In the genomic region with DNA sequence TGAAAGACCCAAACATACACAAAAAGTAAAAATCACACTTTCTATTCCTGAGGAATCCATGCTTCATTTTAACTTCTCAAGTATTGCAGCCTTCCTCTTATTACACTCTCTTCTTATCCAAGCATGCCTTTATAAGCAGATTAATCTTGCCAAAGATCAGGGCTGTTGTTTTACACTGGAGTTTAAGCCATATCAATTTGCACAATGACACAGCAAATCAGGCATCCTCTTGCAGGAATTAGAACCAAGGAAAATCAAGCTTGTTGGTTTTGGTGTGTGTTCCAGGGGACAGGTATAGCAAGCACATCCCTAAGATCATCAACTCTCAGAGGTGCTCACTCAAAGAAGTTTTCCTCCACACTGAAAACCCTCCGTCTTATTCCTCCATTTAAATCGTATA, we compare ENCODE assay signal across 25 cellular contexts.
DNase-seq lines count a peak whose midpoint lies in the region; ATAC-seq, FAIRE-seq and TF ChIP-seq lines count a peak whose summit lies in the region.
"Had no signal": no experiment of that assay in that cellular context is flagged by ENCODE, and none has a peak within 500 bp of the region (broad histone marks: within the 10 kb centered on the region; RNA-seq: fewer than 3 reads in every experiment).

No MANE protein-coding gene starts in this region.

- WGBS in A549 (ENCODE audit: missing lambda C conversion rate): 91% methylated on average over 2 of the region's 2 CpGs

- no peak for TF ChIP-seq RAD21 in A549 (conservative IDR thresholded peaks at IDR 0.05 in 1 of 2, IDR thresholded peaks at IDR 0.05 in 1 of 2)

- no peaks in the 10 kb centered on the region for H3K9me3 ChIP-seq in A549
- H3K9me3 ChIP-seq: right lobe of liver, upper lobe of right lung had no signal

- H3K27ac ChIP-seq in A549: no peak overlapping the region
- H3K27ac ChIP-seq: right lobe of liver, upper lobe of right lung had no signal

- no peak overlapping the region for H3K27ac Mint-ChIP-seq in type B pancreatic cell
- H3K27ac Mint-ChIP-seq: activated CD4-positive, alpha-beta T cell treated with anti-CD3 and anti-CD28 coated beads, Interleukin-2, amount 10 ng/mL, durations not matched to agents 24 days and 14 days; activated naive CD4-positive, alpha-beta T cell treated with anti-CD3 and anti-CD28 coated beads, Interleukin-2, amount 50 U/mL, for 24 hours; CD4-positive, alpha-beta memory T cell; HFFc6; nephron progenitor cell; T-helper 2 cell treated with Interferon-gamma antibody and Interleukin-4, amounts not matched to agents 5 μg/mL and 100 μg/mL, for 36 hours had no signal

- no peak overlapping the region for H3K4me3 Mint-ChIP-seq in type B pancreatic cell
- H3K4me3 Mint-ChIP-seq: activated CD4-positive, alpha-beta T cell treated with anti-CD3 and anti-CD28 coated beads, Interleukin-2, amount 10 ng/mL, durations not matched to agents 24 days and 14 days; activated naive CD4-positive, alpha-beta T cell treated with anti-CD3 and anti-CD28 coated beads, Interleukin-2, amount 50 U/mL, for 24 hours; CD4-positive, alpha-beta memory T cell; HFFc6; nephron progenitor cell; T-helper 2 cell treated with Interferon-gamma antibody and Interleukin-4, amounts not matched to agents 5 μg/mL and 100 μg/mL, for 36 hours had no signal

- FAIRE-seq in A549 (lab: Jason Lieb, UNC): no peak

- H3K4me2 ChIP-seq in A549: no peak overlapping the region

- H3K4me1 Mint-ChIP-seq in type B pancreatic cell (ENCODE audit: unreplicated experiment): peaks cover 3% of the 10 kb centered on the region
- H3K4me1 Mint-ChIP-seq: activated CD4-positive, alpha-beta T cell treated with anti-CD3 and anti-CD28 coated beads, Interleukin-2, amount 10 ng/mL, durations not matched to agents 24 days and 14 days; activated naive CD4-positive, alpha-beta T cell treated with anti-CD3 and anti-CD28 coated beads, Interleukin-2, amount 50 U/mL, for 24 hours; CD4-positive, alpha-beta memory T cell; nephron progenitor cell had no signal

- no peaks in the 10 kb centered on the region for H3K4me1 ChIP-seq in A549
- H3K4me1 ChIP-seq: right lobe of liver, upper lobe of right lung had no signal

- H3K4me3 ChIP-seq in A549 (no peak overlapping the region), fibroblast of the aortic adventitia (ENCODE audit: low read depth, low read length) (no peak overlapping the region), retinal pigment epithelial cell (ENCODE audit: low read length) (no peak overlapping the region)
- H3K4me3 ChIP-seq: right lobe of liver, upper lobe of right lung had no signal

- no peaks in the 10 kb centered on the region for H3K36me3 Mint-ChIP-seq in type B pancreatic cell
- H3K36me3 Mint-ChIP-seq: activated naive CD4-positive, alpha-beta T cell treated with anti-CD3 and anti-CD28 coated beads, Interleukin-2, amount 50 U/mL, for 24 hours; CD4-positive, alpha-beta memory T cell had no signal

- no peaks in the 10 kb centered on the region for H3K27me3 Mint-ChIP-seq in type B pancreatic cell

- TF ChIP-seq CTCF in A549 (IDR thresholded peaks at IDR 0.05) (no peak), fibroblast of the aortic adventitia (IDR thresholded peaks at IDR 0.05; ENCODE audit: insufficient read depth, low read length) (no peak), retinal pigment epithelial cell (conservative IDR thresholded peaks at IDR 0.05; ENCODE audit: low read depth, low read length) (no peak), type B pancreatic cell (conservative IDR thresholded peaks at IDR 0.05) (no peak)

- CTCF ChIA-PET in A549 (lab: Yijun Ruan, JAX): no interaction called here

- no peak for ATAC-seq in A549
- ATAC-seq: left lobe of liver, upper lobe of right lung had no signal

- peak in 1 of 2 experiments; percentile 1 for DNase-seq in A549 (ENCODE audit: low read depth in 1 of 2, low spot score in 1 of 2)
- DNase-seq in NCI-H82 treated with DMSO at 0.1 percent for 48 hours (lab: John Stamatoyannopoulos, UW; ENCODE audit: unreplicated experiment): peak; percentile 63
- DNase-seq in fibroblast of the aortic adventitia (ENCODE audit: low read depth): peak; percentile 3
- DNase-seq in retinal pigment epithelial cell (ENCODE audit: low read depth): peak; percentile 69
- DNase-seq in type B pancreatic cell (ENCODE audit: extremely low spot score, unreplicated experiment): no peak
- DNase-seq in stimulated activated naive CD4-positive, alpha-beta T cell (lab: John Stamatoyannopoulos, UW): no peak
- DNase-seq in effector CD4-positive, alpha-beta T cell: no peak
- DNase-seq in NCI-H2227 treated with DMSO at 0.1 percent for 48 hours (lab: John Stamatoyannopoulos, UW): no peak
- DNase-seq: activated CD4-positive, alpha-beta T cell treated with anti-CD3 and anti-CD28 coated beads, Interleukin-2, amount 10 ng/mL, durations not matched to agents 24 days and 14 days; AML-193; anterior cingulate cortex; CD4-positive, alpha-beta memory T cell; dermis blood vessel endothelial cell; GDM1; HFFc6; NCI-H1092; NCI-H187 treated with DMSO at 0.1 percent for 48 hours; NCI-H345; NCI-H774; nephron progenitor cell; right lobe of liver; upper lobe of right lung had no signal

- no peak for TF ChIP-seq POLR2A in A549 (IDR thresholded peaks at IDR 0.05; ENCODE audit: low read length)

- no peak for TF ChIP-seq EP300 in A549 (IDR thresholded peaks at IDR 0.05)

- H3K9me3 Mint-ChIP-seq in type B pancreatic cell: no peaks in the 10 kb centered on the region
- H3K9me3 Mint-ChIP-seq: activated CD4-positive, alpha-beta T cell treated with anti-CD3 and anti-CD28 coated beads, Interleukin-2, amount 10 ng/mL, durations not matched to agents 24 days and 14 days; activated naive CD4-positive, alpha-beta T cell treated with anti-CD3 and anti-CD28 coated beads, Interleukin-2, amount 50 U/mL, for 24 hours; CD4-positive, alpha-beta memory T cell; T-helper 2 cell treated with Interferon-gamma antibody and Interleukin-4, amounts not matched to agents 5 μg/mL and 100 μg/mL, for 36 hours had no signal

- POLR2A ChIA-PET in A549 (lab: Yijun Ruan, JAX): no interaction called here

TF ChIP-seq in A549, 52 proteins besides CTCF, POLR2A, EP300 and RAD21:
- TF ChIP-seq SMC3 (IDR thresholded peaks at IDR 0.05) (no peak), MAFK (IDR thresholded peaks at IDR 0.05; ENCODE audit: partially characterized antibody) (peak; percentile 5), BHLHE40 (IDR thresholded peaks at IDR 0.05; ENCODE audit: low read depth, low read length) (no peak), JUN (IDR thresholded peaks at IDR 0.05) (no peak), PBX3 (IDR thresholded peaks at IDR 0.05) (no peak), REST (IDR thresholded peaks at IDR 0.05) (no peak)

Comparison
In these comparisons a context has a peak if more than half of its experiments do, and no peak if none do; other contexts are left out.
1. DNase-seq: peak in NCI-H82 treated with DMSO at 0.1 percent for 48 hours (single experiment), fibroblast of the aortic adventitia (single experiment) and retinal pigment epithelial cell (single experiment); none in type B pancreatic cell (single experiment), stimulated activated naive CD4-positive, alpha-beta T cell (0 of 6), effector CD4-positive, alpha-beta T cell (single experiment) and NCI-H2227 treated with DMSO at 0.1 percent for 48 hours (single experiment).